In genomic region chr15:48811325-48811938, GRCh38 we compare ENCODE assay signal across 8 cellular contexts. TPM values are rescaled to one million over a fixed set of nuclear protein-coding genes. Genes with fewer than 3 reads are reported as not detected.
DNase-seq lines count a peak whose midpoint lies in the region; TF ChIP-seq lines count a peak whose summit lies in the region.

No MANE protein-coding gene starts in this region.

- H3K4me1 Mint-ChIP-seq in activated naive CD4-positive, alpha-beta T cell treated with anti-CD3 and anti-CD28 coated beads for 36 hours (ENCODE audit: low read depth) = peaks cover 31% of the 10 kb centered on the region

- peaks cover 7% of the 10 kb centered on the region for H3K36me3 Mint-ChIP-seq in activated naive CD4-positive, alpha-beta T cell treated with anti-CD3 and anti-CD28 coated beads for 36 hours (ENCODE audit: low read depth)

- H3K79me2 ChIP-seq in hepatocyte = peaks cover 2% of the 10 kb centered on the region

- peak overlapping the region; percentile 51 to 75 (median 69) for H3K9ac ChIP-seq in skeletal muscle tissue (ENCODE audit: low read depth in 1 of 3, low read length in 3 of 3)

- H3K9me3 Mint-ChIP-seq in activated naive CD4-positive, alpha-beta T cell treated with anti-CD3 and anti-CD28 coated beads for 36 hours = no peaks in the 10 kb centered on the region

- WGBS in hepatocyte (ENCODE audit: low lambda C conversion rate, missing lambda C conversion rate) = 3% methylated on average over 23 of the region's 23 CpGs

- DNase-seq in activated naive CD4-positive, alpha-beta T cell treated with anti-CD3 and anti-CD28 coated beads for 36 hours = peak; percentile 5
- DNase-seq in activated naive CD4-positive, alpha-beta T cell treated with Interleukin-2 at 50 U/mL for 16 hours = no peak
- peak; percentile 18 for DNase-seq in WERI-Rb-1
- peak; percentile 24 for DNase-seq in hepatocyte (ENCODE audit: low spot score)
- no peak for DNase-seq in GM13976 (ENCODE audit: low spot score)
- DNase-seq in occipital lobe (lab: John Stamatoyannopoulos, UW) = no peak
- DNase-seq in posterior vena cava (ENCODE audit: low spot score) = no peak

- H3K27me3 ChIP-seq in WERI-Rb-1 (ENCODE audit: insufficient read depth, low read depth, severe bottlenecking) (no peaks in the 10 kb centered on the region), hepatocyte (no peaks in the 10 kb centered on the region), skeletal muscle tissue (ENCODE audit: control insufficient read depth in 3 of 3, insufficient read depth in 3 of 3, low read length in 3 of 3) (no peaks in the 10 kb centered on the region)

- H3K4me1 ChIP-seq in hepatocyte (ENCODE audit: insufficient read depth) = no peaks in the 10 kb centered on the region
- peaks cover 14 to 16% (median 14%) of the 10 kb centered on the region in 3 donors for H3K4me1 ChIP-seq in skeletal muscle tissue (ENCODE audit: control insufficient read depth in 3 of 3, insufficient read depth in 3 of 3, low read length in 3 of 3)

- intact Hi-C loops in activated naive CD4-positive, alpha-beta T cell treated with anti-CD3 and anti-CD28 coated beads for 36 hours (cut with micrococcal nuclease) = loop anchor here (1.0 to 5.0 kb wide), 11 partner anchors 67 to 1613 kb away; partner anchors contain the start of genes COPS2, DTWD1, DUT and EID1
- intact Hi-C loops in posterior vena cava (cut with DNase I) = no loop called here

- H3K4me3 ChIP-seq in WERI-Rb-1 (ENCODE audit: low read depth, low read length) (peak overlapping the region; percentile 92), hepatocyte (peak overlapping the region; percentile 46), skeletal muscle tissue (ENCODE audit: low read length in 3 of 3) (peak overlapping the region; percentile 70 to 91 (median 88))

- TF ChIP-seq CTCF in WERI-Rb-1 (IDR thresholded peaks at IDR 0.05; ENCODE audit: low read depth, low read length) (no peak), hepatocyte (IDR thresholded peaks at IDR 0.05; ENCODE audit: poor library complexity) (peak; percentile 15), GM13976 (IDR thresholded peaks at IDR 0.05; ENCODE audit: borderline replicate concordance, control extremely low read depth, extremely low read depth, insufficient read depth, missing control alignments) (no peak)

- CTCF ChIA-PET in activated naive CD4-positive, alpha-beta T cell treated with anti-CD3 and anti-CD28 coated beads for 36 hours (lab: Charles Lee) = interaction anchor here (0.6 to 0.9 kb wide), 2 partner anchors 10 to 331 kb away, joined by 4 read pairs; no protein-coding TSS in a partner anchor

- H3K9me2 ChIP-seq in hepatocyte (replicated peaks; ENCODE audit: insufficient read depth) = no peaks in the 10 kb centered on the region

- peak overlapping the region; percentile 76 for H3K4me2 ChIP-seq in hepatocyte

- in situ Hi-C loops in GM13976 (cut with MboI; ENCODE audit: low sequenced_read_pairs, unreplicated experiment) = loop anchor here (25.0 kb wide), 1 partner anchor 449 kb away; no protein-coding TSS in a partner anchor

- H3K36me3 ChIP-seq in WERI-Rb-1 (no peaks in the 10 kb centered on the region), hepatocyte (replicated peaks; ENCODE audit: insufficient read depth, low read depth) (no peaks in the 10 kb centered on the region), skeletal muscle tissue (ENCODE audit: control insufficient read depth in 3 of 3, insufficient read depth in 3 of 3, low read length in 3 of 3) (no peaks in the 10 kb centered on the region)

- no peaks in the 10 kb centered on the region for H4K20me1 ChIP-seq in hepatocyte (ENCODE audit: insufficient read depth, poor library complexity, severe bottlenecking)

- H3K27ac Mint-ChIP-seq in activated naive CD4-positive, alpha-beta T cell treated with anti-CD3 and anti-CD28 coated beads for 36 hours = no peak overlapping the region

- peak overlapping the region; percentile 97 for H3K4me3 Mint-ChIP-seq in activated naive CD4-positive, alpha-beta T cell treated with anti-CD3 and anti-CD28 coated beads for 36 hours

- H3K27ac ChIP-seq in WERI-Rb-1 = peak overlapping the region; percentile 32
- no peak overlapping the region for H3K27ac ChIP-seq in hepatocyte
- H3K27ac ChIP-seq in skeletal muscle tissue (ENCODE audit: low read depth, low read length) = no peak overlapping the region

- H2AFZ ChIP-seq in hepatocyte = peak overlapping the region; percentile 34

- no peaks in the 10 kb centered on the region for H3K27me3 Mint-ChIP-seq in activated naive CD4-positive, alpha-beta T cell treated with anti-CD3 and anti-CD28 coated beads for 36 hours (ENCODE audit: low read depth)

- H3K9me3 ChIP-seq in WERI-Rb-1 (ENCODE audit: severe bottlenecking) (no peaks in the 10 kb centered on the region), hepatocyte (ENCODE audit: low read depth) (no peaks in the 10 kb centered on the region), skeletal muscle tissue (ENCODE audit: control insufficient read depth in 3 of 3, low read length in 3 of 3) (no peaks in the 10 kb centered on the region)

RNA-seq across cellular contexts. Expression of gene CEP152, which starts 0.6 kb away (rescaled TPM):
- 10 to 100 TPM; 55.1 to 62.0 TPM for total RNA-seq in activated naive CD4-positive, alpha-beta T cell treated with anti-CD3 and anti-CD28 coated beads for 36 hours
- total RNA-seq in hepatocyte (5.0 and 6.3 TPM in 2 replicates), skeletal muscle tissue (2.6 TPM), occipital lobe (2.7 TPM), posterior vena cava (1 to 10 TPM; 3.3 to 4.1 TPM)
- 3.8 and 4.7 TPM in 2 replicates for polyA plus RNA-seq in hepatocyte

Comparison
In these comparisons a context has a peak if more than half of its experiments do, and no peak if none do; other contexts are left out.
1. DNase-seq: peak in activated naive CD4-positive, alpha-beta T cell treated with anti-CD3 and anti-CD28 coated beads for 36 hours (single experiment), WERI-Rb-1 (single experiment) and hepatocyte (single experiment); none in activated naive CD4-positive, alpha-beta T cell treated with Interleukin-2 at 50 U/mL for 16 hours (single experiment), GM13976 (single experiment), occipital lobe (single experiment) and posterior vena cava (single experiment).
2. Peak in every context shown above with its lines, with median percentiles within 50 percentile points of each other: H3K4me3 ChIP-seq.